ENCODE assay signal across 1 cellular context in the genomic region with DNA sequence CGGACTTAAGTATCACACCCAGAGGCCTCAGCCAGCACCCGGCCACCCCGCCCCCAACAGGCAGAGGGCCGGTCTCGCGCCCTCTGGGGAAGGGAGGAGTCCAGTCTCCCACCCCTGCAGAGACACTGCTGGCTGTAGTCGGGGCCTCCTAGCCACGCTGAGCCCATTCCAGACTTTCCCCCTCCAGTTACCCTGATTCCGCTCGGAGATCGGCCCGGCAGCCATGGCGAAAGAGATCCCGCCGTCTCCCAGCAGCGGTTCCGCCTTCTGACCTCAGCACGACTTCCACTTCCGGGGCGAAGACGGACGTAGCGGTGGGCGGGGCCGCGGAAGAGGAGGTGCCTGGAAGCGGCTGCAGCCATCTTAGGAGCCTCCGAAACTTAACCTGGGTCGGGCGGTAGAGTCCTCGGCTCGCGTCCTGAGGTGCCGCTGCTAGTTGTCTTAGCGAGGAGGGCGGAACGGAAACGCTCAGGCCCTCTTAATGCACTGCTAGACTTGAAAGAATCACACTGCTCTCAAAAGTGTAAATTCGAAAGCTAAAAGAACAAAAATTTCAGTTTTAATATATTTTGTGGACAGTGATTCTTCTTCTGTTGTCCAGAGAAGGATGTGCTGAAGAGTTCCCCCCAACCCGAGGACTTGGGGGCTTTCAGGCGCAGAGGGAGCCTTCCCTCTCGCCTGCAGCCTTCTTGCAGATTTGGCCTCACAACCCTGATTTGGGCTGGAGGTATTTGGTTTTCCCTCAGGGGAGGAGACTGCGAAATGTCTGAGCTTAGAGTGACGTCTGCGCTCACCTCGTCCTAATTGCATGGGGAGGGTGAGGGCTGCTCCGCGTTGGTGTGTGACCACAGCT.
TF ChIP-seq lines count a peak whose summit lies in the region.

A gene with protein sequence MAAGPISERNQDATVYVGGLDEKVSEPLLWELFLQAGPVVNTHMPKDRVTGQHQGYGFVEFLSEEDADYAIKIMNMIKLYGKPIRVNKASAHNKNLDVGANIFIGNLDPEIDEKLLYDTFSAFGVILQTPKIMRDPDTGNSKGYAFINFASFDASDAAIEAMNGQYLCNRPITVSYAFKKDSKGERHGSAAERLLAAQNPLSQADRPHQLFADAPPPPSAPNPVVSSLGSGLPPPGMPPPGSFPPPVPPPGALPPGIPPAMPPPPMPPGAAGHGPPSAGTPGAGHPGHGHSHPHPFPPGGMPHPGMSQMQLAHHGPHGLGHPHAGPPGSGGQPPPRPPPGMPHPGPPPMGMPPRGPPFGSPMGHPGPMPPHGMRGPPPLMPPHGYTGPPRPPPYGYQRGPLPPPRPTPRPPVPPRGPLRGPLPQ (minus strand): TSS at position 269 of the 853 bp plus-strand sequence. CDS start 44 bp downstream, at position 225.

TF ChIP-seq in A549, 52 proteins besides CTCF, POLR2A, EP300 and RAD21 (continued from another document):
- no peak for TF ChIP-seq FOSL2 (IDR thresholded peaks at IDR 0.05)
- TF ChIP-seq FOSL2 (CRISPR knock-in tag; IDR thresholded peaks at IDR 0.05) = peak; percentile 10; the same call in 1 of the 2 replicates
- TF ChIP-seq, protein P1, sequence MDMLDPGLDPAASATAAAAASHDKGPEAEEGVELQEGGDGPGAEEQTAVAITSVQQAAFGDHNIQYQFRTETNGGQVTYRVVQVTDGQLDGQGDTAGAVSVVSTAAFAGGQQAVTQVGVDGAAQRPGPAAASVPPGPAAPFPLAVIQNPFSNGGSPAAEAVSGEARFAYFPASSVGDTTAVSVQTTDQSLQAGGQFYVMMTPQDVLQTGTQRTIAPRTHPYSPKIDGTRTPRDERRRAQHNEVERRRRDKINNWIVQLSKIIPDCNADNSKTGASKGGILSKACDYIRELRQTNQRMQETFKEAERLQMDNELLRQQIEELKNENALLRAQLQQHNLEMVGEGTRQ (IDR thresholded peaks at IDR 0.05) = 0 out of 2 replicates have a peak, but pooled peaks have one; percentile 3
- TF ChIP-seq CEBPB (IDR thresholded peaks at IDR 0.05) = peak in 1 of 2 experiments; percentile 16; a peak in 1 of 4 replicates
- TF ChIP-seq ZSCAN20 (CRISPR knock-in tag; IDR thresholded peaks at IDR 0.05) = no peak
- TF ChIP-seq SREBF2 (IDR thresholded peaks at IDR 0.05) = no peak
- TF ChIP-seq HEYL (CRISPR knock-in tag; IDR thresholded peaks at IDR 0.05) = no peak
- TF ChIP-seq, protein P2, sequence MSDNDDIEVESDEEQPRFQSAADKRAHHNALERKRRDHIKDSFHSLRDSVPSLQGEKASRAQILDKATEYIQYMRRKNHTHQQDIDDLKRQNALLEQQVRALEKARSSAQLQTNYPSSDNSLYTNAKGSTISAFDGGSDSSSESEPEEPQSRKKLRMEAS (IDR thresholded peaks at IDR 0.05) = peak; percentile 50
- no peak for TF ChIP-seq TP53 (CRISPR knock-in tag; IDR thresholded peaks at IDR 0.05)
- no peak for TF ChIP-seq CBX2 (IDR thresholded peaks at IDR 0.05; ENCODE audit: borderline replicate concordance, low read depth)
- TF ChIP-seq ZFP36 (IDR thresholded peaks at IDR 0.05; ENCODE audit: borderline replicate concordance, partially characterized antibody) = no peak
- no peak for TF ChIP-seq EHF (CRISPR knock-in tag; IDR thresholded peaks at IDR 0.05)
- TF ChIP-seq NR3C1 (IDR thresholded peaks at IDR 0.05) = no peak
- TF ChIP-seq MAFK (IDR thresholded peaks at IDR 0.05; ENCODE audit: partially characterized antibody) = no peak
- no peak for TF ChIP-seq ZC3H11A (IDR thresholded peaks at IDR 0.05)
- no peak for TF ChIP-seq MYC (IDR thresholded peaks at IDR 0.05; ENCODE audit: borderline replicate concordance, low read length)
- TF ChIP-seq CHD2 (IDR thresholded peaks at IDR 0.05; ENCODE audit: low read length, partially characterized antibody) = no peak
- TF ChIP-seq FOSB (CRISPR knock-in tag; IDR thresholded peaks at IDR 0.05) = peak; percentile 52; the same call in 1 of the 2 replicates
- TF ChIP-seq, protein P3, sequence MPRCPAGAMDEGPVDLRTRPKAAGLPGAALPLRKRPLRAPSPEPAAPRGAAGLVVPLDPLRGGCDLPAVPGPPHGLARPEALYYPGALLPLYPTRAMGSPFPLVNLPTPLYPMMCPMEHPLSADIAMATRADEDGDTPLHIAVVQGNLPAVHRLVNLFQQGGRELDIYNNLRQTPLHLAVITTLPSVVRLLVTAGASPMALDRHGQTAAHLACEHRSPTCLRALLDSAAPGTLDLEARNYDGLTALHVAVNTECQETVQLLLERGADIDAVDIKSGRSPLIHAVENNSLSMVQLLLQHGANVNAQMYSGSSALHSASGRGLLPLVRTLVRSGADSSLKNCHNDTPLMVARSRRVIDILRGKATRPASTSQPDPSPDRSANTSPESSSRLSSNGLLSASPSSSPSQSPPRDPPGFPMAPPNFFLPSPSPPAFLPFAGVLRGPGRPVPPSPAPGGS (IDR thresholded peaks at IDR 0.05) = peak; percentile 93
- TF ChIP-seq JUNB (IDR thresholded peaks at IDR 0.05) = no peak
- TF ChIP-seq EHMT2 (IDR thresholded peaks at IDR 0.05; ENCODE audit: low read depth) = no peak
- TF ChIP-seq CBX8 (IDR thresholded peaks at IDR 0.05) = no peak
- TF ChIP-seq, protein P4, sequence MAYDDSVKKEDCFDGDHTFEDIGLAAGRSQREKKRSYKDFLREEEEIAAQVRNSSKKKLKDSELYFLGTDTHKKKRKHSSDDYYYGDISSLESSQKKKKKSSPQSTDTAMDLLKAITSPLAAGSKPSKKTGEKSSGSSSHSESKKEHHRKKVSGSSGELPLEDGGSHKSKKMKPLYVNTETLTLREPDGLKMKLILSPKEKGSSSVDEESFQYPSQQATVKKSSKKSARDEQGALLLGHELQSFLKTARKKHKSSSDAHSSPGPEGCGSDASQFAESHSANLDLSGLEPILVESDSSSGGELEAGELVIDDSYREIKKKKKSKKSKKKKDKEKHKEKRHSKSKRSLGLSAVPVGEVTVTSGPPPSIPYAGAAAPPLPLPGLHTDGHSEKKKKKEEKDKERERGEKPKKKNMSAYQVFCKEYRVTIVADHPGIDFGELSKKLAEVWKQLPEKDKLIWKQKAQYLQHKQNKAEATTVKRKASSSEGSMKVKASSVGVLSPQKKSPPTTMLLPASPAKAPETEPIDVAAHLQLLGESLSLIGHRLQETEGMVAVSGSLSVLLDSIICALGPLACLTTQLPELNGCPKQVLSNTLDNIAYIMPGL (CRISPR knock-in tag; IDR thresholded peaks at IDR 0.05; ENCODE audit: borderline replicate concordance) = no peak
- no peak for TF ChIP-seq RNF2 (IDR thresholded peaks at IDR 0.05; ENCODE audit: borderline replicate concordance, low read depth)
- no peak for TF ChIP-seq POLR2AphosphoS2 (conservative IDR thresholded peaks at IDR 0.05; ENCODE audit: low read length)
- no peak for TF ChIP-seq HES2 (IDR thresholded peaks at IDR 0.05)
- TF ChIP-seq SMC3 (IDR thresholded peaks at IDR 0.05) = no peak
- TF ChIP-seq, protein P5, sequence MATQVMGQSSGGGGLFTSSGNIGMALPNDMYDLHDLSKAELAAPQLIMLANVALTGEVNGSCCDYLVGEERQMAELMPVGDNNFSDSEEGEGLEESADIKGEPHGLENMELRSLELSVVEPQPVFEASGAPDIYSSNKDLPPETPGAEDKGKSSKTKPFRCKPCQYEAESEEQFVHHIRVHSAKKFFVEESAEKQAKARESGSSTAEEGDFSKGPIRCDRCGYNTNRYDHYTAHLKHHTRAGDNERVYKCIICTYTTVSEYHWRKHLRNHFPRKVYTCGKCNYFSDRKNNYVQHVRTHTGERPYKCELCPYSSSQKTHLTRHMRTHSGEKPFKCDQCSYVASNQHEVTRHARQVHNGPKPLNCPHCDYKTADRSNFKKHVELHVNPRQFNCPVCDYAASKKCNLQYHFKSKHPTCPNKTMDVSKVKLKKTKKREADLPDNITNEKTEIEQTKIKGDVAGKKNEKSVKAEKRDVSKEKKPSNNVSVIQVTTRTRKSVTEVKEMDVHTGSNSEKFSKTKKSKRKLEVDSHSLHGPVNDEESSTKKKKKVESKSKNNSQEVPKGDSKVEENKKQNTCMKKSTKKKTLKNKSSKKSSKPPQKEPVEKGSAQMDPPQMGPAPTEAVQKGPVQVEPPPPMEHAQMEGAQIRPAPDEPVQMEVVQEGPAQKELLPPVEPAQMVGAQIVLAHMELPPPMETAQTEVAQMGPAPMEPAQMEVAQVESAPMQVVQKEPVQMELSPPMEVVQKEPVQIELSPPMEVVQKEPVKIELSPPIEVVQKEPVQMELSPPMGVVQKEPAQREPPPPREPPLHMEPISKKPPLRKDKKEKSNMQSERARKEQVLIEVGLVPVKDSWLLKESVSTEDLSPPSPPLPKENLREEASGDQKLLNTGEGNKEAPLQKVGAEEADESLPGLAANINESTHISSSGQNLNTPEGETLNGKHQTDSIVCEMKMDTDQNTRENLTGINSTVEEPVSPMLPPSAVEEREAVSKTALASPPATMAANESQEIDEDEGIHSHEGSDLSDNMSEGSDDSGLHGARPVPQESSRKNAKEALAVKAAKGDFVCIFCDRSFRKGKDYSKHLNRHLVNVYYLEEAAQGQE (IDR thresholded peaks at IDR 0.05) = no peak
- TF ChIP-seq KDM5A (IDR thresholded peaks at IDR 0.05) = peak; percentile 89
- 0 out of 2 replicates have a peak, but pooled peaks have one; percentile 23 for TF ChIP-seq HDAC2 (IDR thresholded peaks at IDR 0.05)
- no peak for TF ChIP-seq NPAS2 (CRISPR knock-in tag; IDR thresholded peaks at IDR 0.05; ENCODE audit: borderline replicate concordance)
- peak; percentile 38 for TF ChIP-seq PHF8 (IDR thresholded peaks at IDR 0.05; ENCODE audit: borderline replicate concordance, low read depth)
- TF ChIP-seq MAZ (IDR thresholded peaks at IDR 0.05; ENCODE audit: borderline replicate concordance, low read depth, low read length) = no peak
- TF ChIP-seq TFCP2L1 (CRISPR knock-in tag; IDR thresholded peaks at IDR 0.05) = no peak
- TF ChIP-seq HOXB5 (CRISPR knock-in tag; IDR thresholded peaks at IDR 0.05) = no peak
- TF ChIP-seq GATA3 (IDR thresholded peaks at IDR 0.05; ENCODE audit: borderline replicate concordance) = peak; percentile 9; the same call in 1 of the 2 replicates
